ENCODE assay signal across 8 cellular contexts in genomic region chr11:33700425-33701271, GRCh38. TPM values are rescaled to one million over a fixed set of nuclear protein-coding genes. Genes with fewer than 3 reads are reported as not detected.
DNase-seq lines count a peak whose midpoint lies in the region; ATAC-seq and TF ChIP-seq lines count a peak whose summit lies in the region.

A gene with protein sequence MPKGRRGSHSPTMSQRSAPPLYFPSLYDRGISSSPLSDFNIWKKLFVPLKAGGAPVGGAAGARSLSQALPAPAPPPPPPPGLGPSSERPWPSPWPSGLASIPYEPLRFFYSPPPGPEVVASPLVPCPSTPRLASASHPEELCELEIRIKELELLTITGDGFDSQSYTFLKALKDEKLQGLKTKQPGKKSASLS (minus strand): TSS chr11:33700826. CDS start chr11:33700740, 86 bp downstream.

- no peaks in the 10 kb centered on the region for H4K20me1 ChIP-seq in mammary epithelial cell (ENCODE audit: insufficient read depth, low read length)

- H2AFZ ChIP-seq in mammary epithelial cell (ENCODE audit: low read depth, low read length) = peak within 1 kb of the TSS; percentile 50

- peak within 1 kb of the TSS; percentile 83 for H3K9ac ChIP-seq in mammary epithelial cell (ENCODE audit: insufficient read depth, low read length)

- TF ChIP-seq CTCF in AG04449 (IDR thresholded peaks at IDR 0.05; ENCODE audit: insufficient read depth, low read length, missing control alignments) (no peak), WI38 (IDR thresholded peaks at IDR 0.05; ENCODE audit: low read depth, low read length) (no peak), mammary epithelial cell (conservative IDR thresholded peaks at IDR 0.05 in 1 of 2, IDR thresholded peaks at IDR 0.05 in 1 of 2; ENCODE audit: extremely low read depth in 1 of 2, insufficient read depth in 1 of 2, low read depth in 1 of 2, low read length in 2 of 2) (no peak)

- no peaks in the 10 kb centered on the region for H3K9me3 ChIP-seq in mammary epithelial cell (replicated peaks; ENCODE audit: insufficient read depth, low read length)

- DNase-seq in AG04449 (ENCODE audit: low read depth, low spot score) (peak; percentile 64), NCI-H2196 (lab: John Stamatoyannopoulos, UW; ENCODE audit: unreplicated experiment) (peak; percentile 96), mammary epithelial cell (peak; percentile 92), iPS-NIHi11 (ENCODE audit: low spot score) (peak; percentile 96)

- H3K4me2 ChIP-seq in mammary epithelial cell (ENCODE audit: insufficient read depth, low read depth, low read length) = peak within 1 kb of the TSS; percentile 75

- peaks cover 84% of the 10 kb centered on the region for H3K4me1 ChIP-seq in mammary epithelial cell (ENCODE audit: insufficient read depth, low read length)

- in situ Hi-C loops in mammary epithelial cell (cut with MboI; ENCODE audit: low sequenced_read_pairs in 2 of 2) = no loop called here

- no peaks in the 10 kb centered on the region for H3K27me3 ChIP-seq in mammary epithelial cell (ENCODE audit: insufficient read depth, low read length)

- peak within 1 kb of the TSS; percentile 98 for H3K27ac ChIP-seq in mammary epithelial cell (ENCODE audit: insufficient read depth, low read depth, low read length)
- H3K27ac ChIP-seq in skin epidermis = peak within 1 kb of the TSS; percentile 31 to 95 (median 84)

- WGBS in mammary epithelial cell (ENCODE audit: low coverage, missing lambda C conversion rate) = 7% methylated on average over 7 of the region's 78 CpGs

- CTCF ChIA-PET in AG04449 (lab: Yijun Ruan, JAX) (interaction anchor here (1.4 to 4.7 kb wide), 7 partner anchors 9 to 129 kb away, joined by 4 to 37 read pairs (median 6); no protein-coding TSS in a partner anchor), mammary epithelial cell (lab: Charles Lee; ENCODE audit: low non-redundant PET) (interaction anchor here (0.5 to 0.6 kb wide), 2 partner anchors 150 to 321 kb away, joined by 3 to 6 read pairs; no protein-coding TSS in a partner anchor)

- dilution Hi-C loops in mammary epithelial cell (cut with HindIII; ENCODE audit: low sequenced_read_pairs) = loop anchor here (5.0 kb wide), 1 partner anchor 37 kb away; the partner anchor contains the start of gene CD59

- no TSS peak for BruUV-seq in mammary epithelial cell (replicated peaks; lab: Mats Ljungman, UMichigan)

- peaks cover 3% of the 10 kb centered on the region for H3K36me3 ChIP-seq in mammary epithelial cell (ENCODE audit: insufficient read depth, low read length)

- ATAC-seq in GM18873 (IDR thresholded peaks at IDR 0.05; ENCODE audit: low FRiP score, unreplicated experiment) (peak; percentile 73), HG03135 (IDR thresholded peaks at IDR 0.05; ENCODE audit: unreplicated experiment) (peak; percentile 89)

- H3K79me2 ChIP-seq in mammary epithelial cell (ENCODE audit: insufficient read depth, low read length) = peaks cover 13% of the 10 kb centered on the region

- intact Hi-C loops in mammary epithelial cell (cut with micrococcal nuclease) = loop anchor here (1.0 to 2.0 kb wide), 3 partner anchors 10 to 68 kb away; no protein-coding TSS in a partner anchor

- POLR2A ChIA-PET in AG04449 (lab: Yijun Ruan, JAX) = interaction anchor here (0.6 to 3.4 kb wide), 5 partner anchors 9 to 42 kb away, joined by 3 to 31 read pairs (median 4); partner anchors contain the start of gene CD59

- H3K4me3 ChIP-seq in AG04449 (ENCODE audit: low read depth, low read length) (peak within 1 kb of the TSS; percentile 67), WI38 (ENCODE audit: low read depth, low read length) (peak within 1 kb of the TSS; percentile 51), mammary epithelial cell (replicated peaks in 1 of 3; ENCODE audit: insufficient read depth in 1 of 3, low read depth in 2 of 3, low read length in 3 of 3) (peak within 1 kb of the TSS; percentile 5 to 70 (median 22)), skin epidermis (peak within 1 kb of the TSS; percentile 32 to 57 (median 47))

RNA-seq across cellular contexts. Expression of the gene that starts here (rescaled TPM):
- 1 to 10 TPM in 1 of 2 donors, not detected in 1; 7.6 TPM for total RNA-seq in mammary epithelial cell
- polyA plus RNA-seq in mammary epithelial cell = 0.08 TPM
- not detected for polyA minus RNA-seq in mammary epithelial cell

Comparison
In these comparisons a context has a peak if more than half of its experiments do, and no peak if none do; other contexts are left out.
1. Peak in every context shown above with its lines: DNase-seq, ATAC-seq, H3K4me3 ChIP-seq and H3K27ac ChIP-seq.